1 cellular context compared by ENCODE assay signal in the genomic region with DNA sequence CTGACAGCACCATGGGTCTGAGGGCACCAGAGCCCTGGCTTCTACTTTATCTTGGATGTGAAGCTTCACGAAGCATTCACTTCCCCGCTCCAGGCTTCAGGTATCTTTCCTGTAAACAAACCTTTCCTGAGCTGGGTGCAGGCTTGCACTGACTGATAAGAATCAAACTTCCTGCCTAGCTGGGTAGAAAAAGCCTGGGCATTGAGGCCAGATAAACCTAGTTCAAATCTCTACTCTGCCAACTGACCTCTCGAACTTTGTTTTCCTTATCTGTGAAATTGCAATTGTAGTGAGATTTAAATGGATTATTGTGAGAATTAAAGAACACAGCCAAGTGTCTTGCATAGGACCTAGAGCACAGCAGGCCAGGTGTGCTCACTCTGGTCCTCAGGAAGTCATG.
TF ChIP-seq lines count a peak whose summit lies in the region.

No MANE protein-coding gene starts in this region.

TF ChIP-seq in liver, 16 proteins besides CTCF, POLR2A, EP300 and RAD21:
- TF ChIP-seq, protein P1, sequence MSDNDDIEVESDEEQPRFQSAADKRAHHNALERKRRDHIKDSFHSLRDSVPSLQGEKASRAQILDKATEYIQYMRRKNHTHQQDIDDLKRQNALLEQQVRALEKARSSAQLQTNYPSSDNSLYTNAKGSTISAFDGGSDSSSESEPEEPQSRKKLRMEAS (IDR thresholded peaks at IDR 0.05), result peak; percentile 52
- no peak for TF ChIP-seq FOXA2 (IDR thresholded peaks at IDR 0.05)
- TF ChIP-seq GABPA (IDR thresholded peaks at IDR 0.05 in 1 of 2, conservative IDR thresholded peaks at IDR 0.05 in 1 of 2), result peak in 1 of 2 donors; percentile 78
- no peak for TF ChIP-seq YY1 (IDR thresholded peaks at IDR 0.05)
- peak; percentile 26 for TF ChIP-seq SP1 (IDR thresholded peaks at IDR 0.05)
- peak; percentile 54 to 66 for TF ChIP-seq HNF4A (conservative IDR thresholded peaks at IDR 0.05)
- TF ChIP-seq HNF4G (IDR thresholded peaks at IDR 0.05), result no peak
- TF ChIP-seq, protein P2, sequence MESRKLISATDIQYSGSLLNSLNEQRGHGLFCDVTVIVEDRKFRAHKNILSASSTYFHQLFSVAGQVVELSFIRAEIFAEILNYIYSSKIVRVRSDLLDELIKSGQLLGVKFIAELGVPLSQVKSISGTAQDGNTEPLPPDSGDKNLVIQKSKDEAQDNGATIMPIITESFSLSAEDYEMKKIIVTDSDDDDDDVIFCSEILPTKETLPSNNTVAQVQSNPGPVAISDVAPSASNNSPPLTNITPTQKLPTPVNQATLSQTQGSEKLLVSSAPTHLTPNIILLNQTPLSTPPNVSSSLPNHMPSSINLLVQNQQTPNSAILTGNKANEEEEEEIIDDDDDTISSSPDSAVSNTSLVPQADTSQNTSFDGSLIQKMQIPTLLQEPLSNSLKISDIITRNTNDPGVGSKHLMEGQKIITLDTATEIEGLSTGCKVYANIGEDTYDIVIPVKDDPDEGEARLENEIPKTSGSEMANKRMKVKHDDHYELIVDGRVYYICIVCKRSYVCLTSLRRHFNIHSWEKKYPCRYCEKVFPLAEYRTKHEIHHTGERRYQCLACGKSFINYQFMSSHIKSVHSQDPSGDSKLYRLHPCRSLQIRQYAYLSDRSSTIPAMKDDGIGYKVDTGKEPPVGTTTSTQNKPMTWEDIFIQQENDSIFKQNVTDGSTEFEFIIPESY (IDR thresholded peaks at IDR 0.05), result no peak
- no peak for TF ChIP-seq FOXA1 (IDR thresholded peaks at IDR 0.05)
- TF ChIP-seq NR2F2 (IDR thresholded peaks at IDR 0.05), result peak; percentile 23
- peak in 1 of 2 donors; percentile 37 for TF ChIP-seq EGR1 (IDR thresholded peaks at IDR 0.05; ENCODE audit: low read depth in 2 of 2)
- TF ChIP-seq TAF1 (conservative IDR thresholded peaks at IDR 0.05), result no peak
- TF ChIP-seq, protein P3, sequence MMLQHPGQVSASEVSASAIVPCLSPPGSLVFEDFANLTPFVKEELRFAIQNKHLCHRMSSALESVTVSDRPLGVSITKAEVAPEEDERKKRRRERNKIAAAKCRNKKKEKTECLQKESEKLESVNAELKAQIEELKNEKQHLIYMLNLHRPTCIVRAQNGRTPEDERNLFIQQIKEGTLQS (IDR thresholded peaks at IDR 0.05), result no peak
- TF ChIP-seq JUND (IDR thresholded peaks at IDR 0.05), result no peak
- TF ChIP-seq, protein P4, sequence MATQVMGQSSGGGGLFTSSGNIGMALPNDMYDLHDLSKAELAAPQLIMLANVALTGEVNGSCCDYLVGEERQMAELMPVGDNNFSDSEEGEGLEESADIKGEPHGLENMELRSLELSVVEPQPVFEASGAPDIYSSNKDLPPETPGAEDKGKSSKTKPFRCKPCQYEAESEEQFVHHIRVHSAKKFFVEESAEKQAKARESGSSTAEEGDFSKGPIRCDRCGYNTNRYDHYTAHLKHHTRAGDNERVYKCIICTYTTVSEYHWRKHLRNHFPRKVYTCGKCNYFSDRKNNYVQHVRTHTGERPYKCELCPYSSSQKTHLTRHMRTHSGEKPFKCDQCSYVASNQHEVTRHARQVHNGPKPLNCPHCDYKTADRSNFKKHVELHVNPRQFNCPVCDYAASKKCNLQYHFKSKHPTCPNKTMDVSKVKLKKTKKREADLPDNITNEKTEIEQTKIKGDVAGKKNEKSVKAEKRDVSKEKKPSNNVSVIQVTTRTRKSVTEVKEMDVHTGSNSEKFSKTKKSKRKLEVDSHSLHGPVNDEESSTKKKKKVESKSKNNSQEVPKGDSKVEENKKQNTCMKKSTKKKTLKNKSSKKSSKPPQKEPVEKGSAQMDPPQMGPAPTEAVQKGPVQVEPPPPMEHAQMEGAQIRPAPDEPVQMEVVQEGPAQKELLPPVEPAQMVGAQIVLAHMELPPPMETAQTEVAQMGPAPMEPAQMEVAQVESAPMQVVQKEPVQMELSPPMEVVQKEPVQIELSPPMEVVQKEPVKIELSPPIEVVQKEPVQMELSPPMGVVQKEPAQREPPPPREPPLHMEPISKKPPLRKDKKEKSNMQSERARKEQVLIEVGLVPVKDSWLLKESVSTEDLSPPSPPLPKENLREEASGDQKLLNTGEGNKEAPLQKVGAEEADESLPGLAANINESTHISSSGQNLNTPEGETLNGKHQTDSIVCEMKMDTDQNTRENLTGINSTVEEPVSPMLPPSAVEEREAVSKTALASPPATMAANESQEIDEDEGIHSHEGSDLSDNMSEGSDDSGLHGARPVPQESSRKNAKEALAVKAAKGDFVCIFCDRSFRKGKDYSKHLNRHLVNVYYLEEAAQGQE (IDR thresholded peaks at IDR 0.05), result no peak
- peak; percentile 18 to 73 for TF ChIP-seq RXRA (IDR thresholded peaks at IDR 0.05)
